ENCODE assay signal across 24 cellular contexts in genomic region chr11:115198301-115198700, GRCh38.
A peak's percentile ranks its signal among the peaks of the same experiment; 100 is the strongest.
DNase-seq lines count a peak whose midpoint lies in the region; ATAC-seq lines count a peak whose summit lies in the region.
"Had no signal": no experiment of that assay in that cellular context is flagged by ENCODE, and none has a peak within 500 bp of the region (broad histone marks: within the 10 kb centered on the region; RNA-seq: fewer than 3 reads in every experiment).

No MANE protein-coding gene starts in this region.

- no peaks in the 10 kb centered on the region for H3K4me1 ChIP-seq in CD4-positive, alpha-beta memory T cell (ENCODE audit: insufficient read depth, low read length)
- H3K4me1 ChIP-seq: testis had no signal

- H3K4me3 Mint-ChIP-seq in CD4-positive, alpha-beta memory T cell, result no peak overlapping the region
- H3K4me3 Mint-ChIP-seq: activated B cell treated with CpG ODN at 0.5 μM for 24 hours; activated CD4-positive, alpha-beta memory T cell treated with anti-CD3 and anti-CD28 coated beads for 36 hours; CD8-positive, alpha-beta memory T cell; stimulated activated memory B cell treated with anti-CD40 and anti-IgM and Interleukin-4, amounts not matched to agents 10 μg/mL and 1 μg/mL and 100 μg/mL, for 72 hours; T-helper 2 cell treated with Interferon-gamma antibody and Interleukin-4, amounts not matched to agents 5 μg/mL and 100 μg/mL, for 36 hours had no signal

- H3K4me1 Mint-ChIP-seq in CD4-positive, alpha-beta memory T cell, result peaks cover 5 to 12% (median 7%) of the 10 kb centered on the region in 4 donors

- DNase-seq in NCI-H1092 treated with DMSO at 0.1 percent for 48 hours (lab: John Stamatoyannopoulos, UW) (peak; percentile 44), NCI-H1092 (lab: John Stamatoyannopoulos, UW) (no peak), NCI-H748 treated with DMSO at 0.1 percent for 48 hours (lab: John Stamatoyannopoulos, UW) (peak; percentile 23), left kidney (ENCODE audit: low read depth, low spot score) (peak; percentile 88), KG1 (lab: John Stamatoyannopoulos, UW) (no peak), medulla oblongata (ENCODE audit: extremely low spot score) (no peak)
- DNase-seq in CD4-positive, alpha-beta memory T cell, result no peak
- DNase-seq: activated B cell treated with CpG ODN at 0.5 μM for 24 hours; activated CD4-positive, alpha-beta memory T cell treated with anti-CD3 and anti-CD28 coated beads for 36 hours; activated gamma-delta T cell; activated T-cell treated with anti-CD3 and anti-CD28 coated beads for 4 hours; CD8-positive, alpha-beta memory T cell; dorsolateral prefrontal cortex; GF-D8; heart right ventricle; NCI-H1930; NCI-H774; testis had no signal

- intact Hi-C loops in CD4-positive, alpha-beta memory T cell (cut with micrococcal nuclease), result no loop called here

- no peak for ATAC-seq in HG03196 (IDR thresholded peaks at IDR 0.05; ENCODE audit: unreplicated experiment)
- ATAC-seq: heart right ventricle; stimulated activated memory B cell treated with anti-CD40 and anti-IgM and Interleukin-4, amounts not matched to agents 10 μg/mL and 1 μg/mL and 100 μg/mL, for 72 hours had no signal

- H3K27me3 ChIP-seq in CD4-positive, alpha-beta memory T cell (ENCODE audit: insufficient read depth, low read length), result no peaks in the 10 kb centered on the region
- H3K27me3 ChIP-seq: dorsolateral prefrontal cortex, heart right ventricle, testis had no signal

- no peak overlapping the region for H3K4me3 ChIP-seq in CD4-positive, alpha-beta memory T cell (ENCODE audit: low read length in 2 of 2)
- H3K4me3 ChIP-seq: dorsolateral prefrontal cortex, HAP-1, heart right ventricle, skin epidermis, testis had no signal

- POLR2A ChIA-PET in CD4-positive, alpha-beta memory T cell (lab: Charles Lee; ENCODE audit: partially characterized antibody), result no interaction called here

- CTCF ChIA-PET in CD4-positive, alpha-beta memory T cell (lab: Charles Lee; ENCODE audit: partially characterized antibody), result no interaction called here

- H3K36me3 ChIP-seq in CD4-positive, alpha-beta memory T cell (ENCODE audit: insufficient read depth, low read length), result no peaks in the 10 kb centered on the region
- H3K36me3 ChIP-seq: HAP-1, heart right ventricle had no signal

- H3K9me3 ChIP-seq in CD4-positive, alpha-beta memory T cell (ENCODE audit: control insufficient read depth in 1 of 2, low read length in 2 of 2), result no peaks in the 10 kb centered on the region
- H3K9me3 ChIP-seq: HAP-1, heart right ventricle, testis had no signal

- H3K9me3 Mint-ChIP-seq in CD4-positive, alpha-beta memory T cell, result peaks cover 0 to 2% (median 0%) of the 10 kb centered on the region in 8 donors
- H3K9me3 Mint-ChIP-seq: activated CD4-positive, alpha-beta memory T cell treated with anti-CD3 and anti-CD28 coated beads for 36 hours; CD8-positive, alpha-beta memory T cell; stimulated activated memory B cell treated with anti-CD40 and anti-IgM and Interleukin-4, amounts not matched to agents 10 μg/mL and 1 μg/mL and 100 μg/mL, for 72 hours; T-helper 2 cell treated with Interferon-gamma antibody and Interleukin-4, amounts not matched to agents 5 μg/mL and 100 μg/mL, for 36 hours had no signal

- H3K27me3 Mint-ChIP-seq in CD4-positive, alpha-beta memory T cell, result no peaks in the 10 kb centered on the region
- H3K27me3 Mint-ChIP-seq: activated B cell treated with CpG ODN at 0.5 μM for 24 hours; CD8-positive, alpha-beta memory T cell; stimulated activated memory B cell treated with anti-CD40 and anti-IgM and Interleukin-4, amounts not matched to agents 10 μg/mL and 1 μg/mL and 100 μg/mL, for 72 hours had no signal

- H3K36me3 Mint-ChIP-seq in CD4-positive, alpha-beta memory T cell, result no peaks in the 10 kb centered on the region
- H3K36me3 Mint-ChIP-seq: activated CD4-positive, alpha-beta memory T cell treated with anti-CD3 and anti-CD28 coated beads for 36 hours; stimulated activated memory B cell treated with anti-CD40 and anti-IgM and Interleukin-4, amounts not matched to agents 10 μg/mL and 1 μg/mL and 100 μg/mL, for 72 hours had no signal

- no peak overlapping the region for H3K27ac Mint-ChIP-seq in CD4-positive, alpha-beta memory T cell
- H3K27ac Mint-ChIP-seq: activated B cell treated with CpG ODN at 0.5 μM for 24 hours; activated CD4-positive, alpha-beta memory T cell treated with anti-CD3 and anti-CD28 coated beads for 36 hours; CD8-positive, alpha-beta memory T cell; T-helper 2 cell treated with Interferon-gamma antibody and Interleukin-4, amounts not matched to agents 5 μg/mL and 100 μg/mL, for 36 hours had no signal

- no peak overlapping the region for H3K27ac ChIP-seq in CD4-positive, alpha-beta memory T cell (ENCODE audit: low read depth, low read length)
- H3K27ac ChIP-seq: 22Rv1, dorsolateral prefrontal cortex, heart right ventricle, skin epidermis, testis had no signal

Comparison
In these comparisons a context has a peak if more than half of its experiments do, and no peak if none do; other contexts are left out.
1. DNase-seq: peak in NCI-H1092 treated with DMSO at 0.1 percent for 48 hours (single experiment), NCI-H748 treated with DMSO at 0.1 percent for 48 hours (single experiment) and left kidney (single experiment); none in NCI-H1092 (single experiment), CD4-positive, alpha-beta memory T cell (0 of 5), KG1 (single experiment) and medulla oblongata (single experiment).